8 cellular contexts compared by ENCODE assay signal in genomic region chr11:111531687-111532364, GRCh38. TPM values are rescaled to one million over a fixed set of nuclear protein-coding genes. Genes with fewer than 3 reads are reported as not detected.
DNase-seq lines count a peak whose midpoint lies in the region; ATAC-seq and TF ChIP-seq lines count a peak whose summit lies in the region.
"Had no signal": no experiment of that assay in that cellular context is flagged by ENCODE, and none has a peak within 500 bp of the region (broad histone marks: within the 10 kb centered on the region; RNA-seq: fewer than 3 reads in every experiment).

No MANE protein-coding gene starts in this region.

- H2AFZ ChIP-seq in OCI-LY7 (ENCODE audit: low read length): no peak overlapping the region

- POLR2A ChIA-PET in OCI-LY7 (lab: Charles Lee): no interaction called here

- no peaks in the 10 kb centered on the region for H3K9me3 ChIP-seq in OCI-LY7 (ENCODE audit: low read length)

- no peak for TF ChIP-seq CTCF in OCI-LY7 (conservative IDR thresholded peaks at IDR 0.05; ENCODE audit: low read length)

- H3K4me1 ChIP-seq in OCI-LY7 (ENCODE audit: insufficient read depth, low read length, poor library complexity, severe bottlenecking): no peaks in the 10 kb centered on the region

- H4K20me1 ChIP-seq in OCI-LY7 (ENCODE audit: insufficient read depth, low read length): no peaks in the 10 kb centered on the region

- H3K4me2 ChIP-seq in OCI-LY7 (ENCODE audit: low read length): no peak overlapping the region

- no peaks in the 10 kb centered on the region for H3K36me3 ChIP-seq in OCI-LY7 (ENCODE audit: insufficient read depth, low read length)

- ATAC-seq in GM19025 (IDR thresholded peaks at IDR 0.05; ENCODE audit: low read depth, unreplicated experiment) (peak; percentile 87), HG03521 (IDR thresholded peaks at IDR 0.05; ENCODE audit: unreplicated experiment) (peak; percentile 64), esophagus mucosa (peak; percentile 95)

- no peaks in the 10 kb centered on the region for H3K79me2 ChIP-seq in OCI-LY7 (ENCODE audit: insufficient read depth, low read depth, low read length)

- H3K4me3 ChIP-seq in OCI-LY7 (ENCODE audit: low read depth, low read length, poor library complexity, severe bottlenecking): no peak overlapping the region

- DNase-seq in activated CD4-positive, CD25-positive, alpha-beta regulatory T cell (lab: John Stamatoyannopoulos, UW): peak in 3 of 4 experiments; percentile 18 to 46 (median 21)
- peak; percentile 48 to 55 for DNase-seq in stimulated activated CD8-positive, alpha-beta memory T cell treated with anti-CD3 and anti-CD28 coated beads, Interleukin-7, amount 100 ng/mL, for 4 hours (ENCODE audit: low read depth in 2 of 2)
- DNase-seq in cortex of kidney (lab: John Stamatoyannopoulos, UW) (no peak), OCI-LY7 (ENCODE audit: low spot score) (no peak)

- BruUV-seq in OCI-LY7 (replicated peaks; lab: Mats Ljungman, UMichigan): no TSS peak

- CTCF ChIA-PET in OCI-LY7 (lab: Charles Lee; ENCODE audit: unreplicated experiment): no interaction called here

- intact Hi-C loops in OCI-LY7 (cut with micrococcal nuclease; ENCODE audit: unreplicated experiment): no loop called here

- no peak overlapping the region for H3K27ac ChIP-seq in OCI-LY7 (ENCODE audit: low read depth, low read length, poor library complexity, severe bottlenecking)

- no peaks in the 10 kb centered on the region for H3K9me2 ChIP-seq in OCI-LY7 (ENCODE audit: insufficient read depth, low read length)

RNA-seq across cellular contexts. Expression of gene LAYN, which starts 8.7 kb away (rescaled TPM):
- total RNA-seq in esophagus mucosa (1.9 TPM), OCI-LY7 (2022) (not detected in 2 replicates)
- not detected in 2 replicates for total RNA-seq in OCI-LY7 (2014; rRNA removed; shearing (Covaris generic))

RNA-seq across cellular contexts. Expression of gene HOATZ, which starts 17.2 kb away (rescaled TPM):
- not detected for total RNA-seq in esophagus mucosa
- total RNA-seq in OCI-LY7 (2014; rRNA removed; shearing (Covaris generic)): not detected in 2 replicates
- not detected in 2 replicates for total RNA-seq in OCI-LY7 (2022)
- total RNA-seq: skeletal muscle tissue had no signal

RNA-seq across cellular contexts. Expression of gene BTG4, which starts 19.6 kb away (rescaled TPM):
- total RNA-seq in esophagus mucosa (not detected), OCI-LY7 (2022) (not detected in 2 replicates)
- total RNA-seq in OCI-LY7 (2014; rRNA removed; shearing (Covaris generic)): not detected in 2 replicates
- total RNA-seq: skeletal muscle tissue had no signal

Comparison
In these comparisons a context has a peak if more than half of its experiments do, and no peak if none do; other contexts are left out.
1. DNase-seq: peak in activated CD4-positive, CD25-positive, alpha-beta regulatory T cell (3 of 4) and stimulated activated CD8-positive, alpha-beta memory T cell treated with anti-CD3 and anti-CD28 coated beads, Interleukin-7, amount 100 ng/mL, for 4 hours (2 of 2); none in cortex of kidney (single experiment) and OCI-LY7 (single experiment).
2. Peak in every context shown above with its lines, with median percentiles within 50 percentile points of each other: ATAC-seq.